Comparison of ENCODE assay signal across 22 cellular contexts in the genomic region with DNA sequence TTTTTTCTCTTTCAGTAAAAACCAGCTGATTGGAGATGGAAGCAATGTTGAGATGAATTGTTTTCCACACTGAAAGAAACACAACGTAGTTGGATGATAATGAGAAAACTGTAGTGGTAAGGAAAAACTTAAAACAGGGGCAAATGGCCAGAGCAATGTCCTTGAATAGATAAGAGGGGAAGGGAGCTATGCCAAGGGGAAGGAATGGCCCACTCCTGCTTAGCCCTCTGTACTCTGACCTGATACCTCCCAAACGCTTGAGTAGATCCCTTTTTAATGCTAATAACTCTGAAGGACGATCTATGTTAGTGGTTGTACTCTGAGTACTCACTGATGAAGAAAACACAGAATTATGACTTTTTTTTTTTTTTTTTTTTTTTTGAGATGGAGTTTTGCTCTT.
"Had no signal": no experiment of that assay in that cellular context is flagged by ENCODE, and none has a peak within 500 bp of the region (broad histone marks: within the 10 kb centered on the region; RNA-seq: fewer than 3 reads in every experiment).

No MANE protein-coding gene starts in this region.

- FAIRE-seq: RCC 7860 had no signal

- H3K9me3 ChIP-seq: SK-N-SH had no signal

- H3K27ac ChIP-seq: HL-60 had no signal

- DNase-seq: KBM-7, MV-4-11, NCI-H1048, NCI-H1105, NCI-H1417 treated with DMSO at 0.1 percent for 48 hours, NCI-H146, NCI-H187, NCI-H2029, NCI-H2081 treated with DMSO at 0.1 percent for 48 hours, NCI-H2171, NCI-H226, NCI-H446, NCI-H510A, NCI-H524 treated with DMSO at 0.1 percent for 48 hours, NCI-H69, NCI-H774, Right ventricle myocardium superior, RPMI8226, SIG-M5, SK-N-SH had no signal

- H3K9ac ChIP-seq: SK-N-SH had no signal

- H3K4me2 ChIP-seq: SK-N-SH had no signal
